Comparison of ENCODE assay signal across 30 cellular contexts in the genomic region with DNA sequence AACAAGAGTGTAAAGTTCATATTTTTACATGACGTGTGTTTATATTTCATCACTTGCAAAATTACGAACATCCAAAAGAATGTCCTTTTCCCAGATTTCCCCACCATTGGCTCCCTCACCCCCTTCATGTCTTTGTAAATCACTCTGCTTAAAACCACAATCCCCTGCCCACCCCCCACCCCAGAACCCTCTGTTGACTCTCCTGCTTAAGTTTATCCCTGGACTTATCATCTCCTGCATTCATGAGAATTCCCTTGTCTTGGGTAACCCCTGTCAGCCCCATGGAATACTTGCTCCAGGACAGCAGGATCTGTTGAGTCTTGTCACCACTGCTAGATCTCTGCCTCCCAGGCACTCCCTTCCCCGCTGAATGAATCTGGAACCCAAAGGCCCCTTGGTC.
DNase-seq lines count a peak whose midpoint lies in the region; ATAC-seq, FAIRE-seq and TF ChIP-seq lines count a peak whose summit lies in the region.
"Had no signal": no experiment of that assay in that cellular context is flagged by ENCODE, and none has a peak within 500 bp of the region (broad histone marks: within the 10 kb centered on the region; RNA-seq: fewer than 3 reads in every experiment).

No MANE protein-coding gene starts in this region.

- no peak overlapping the region for H2AFZ ChIP-seq in astrocyte (ENCODE audit: low read depth, low read length)

- H4K20me1 ChIP-seq in astrocyte (ENCODE audit: insufficient read depth, low read length): peaks cover 81% of the 10 kb centered on the region

- POLR2A ChIA-PET in AG04450 (lab: Yijun Ruan, JAX): interaction anchor here (0.7 kb wide), 1 partner anchor 399 kb away, joined by 3 read pairs; no protein-coding TSS in a partner anchor

- no peak for DNase-seq in AG04450 (ENCODE audit: low read depth, low spot score)
- DNase-seq in astrocyte (ENCODE audit: low read depth): no peak
- peak; percentile 29 for DNase-seq in fibroblast of peridontal ligament (ENCODE audit: extremely low read depth)
- DNase-seq in nephron progenitor cell: no peak
- no peak for DNase-seq in left lobe of liver (ENCODE audit: low spot score)
- no peak for DNase-seq in iPS-NIHi7 (ENCODE audit: extremely low spot score)
- no peak for DNase-seq in NCI-H526 treated with DMSO at 0.1 percent for 48 hours (lab: John Stamatoyannopoulos, UW)
- DNase-seq: activated CD4-positive, alpha-beta T cell treated with anti-CD3 and anti-CD28 coated beads, Interleukin-2, amount 50 U/mL, for 1 hour; activated CD4-positive, CD25-positive, alpha-beta regulatory T cell; activated effector memory CD4-positive, alpha-beta T cell treated with anti-CD3 and anti-CD28 coated beads, Interleukin-2, amount 50 U/mL, for 16 hours; activated naive CD8-positive, alpha-beta T cell treated with anti-CD3 and anti-CD28 coated beads, Interleukin-2, amount 10 ng/mL, durations not matched to agents 7 days and 5 days; activated T-cell treated with anti-CD3 and anti-CD28 coated beads, Interleukin-2, amount 50 U/mL, for 1 hour; central memory CD4-positive, alpha-beta T cell; DMS153; head of caudate nucleus; NCI-H1417 treated with DMSO at 0.1 percent for 48 hours; NCI-H2081; SHP77; stimulated activated naive B cell treated with anti-CD40 and anti-IgM and Interleukin-4, amounts not matched to agents 10 μg/mL and 1 μg/mL and 100 μg/mL, for 72 hours; T-helper 17 cell had no signal

- no peak overlapping the region for H3K4me2 ChIP-seq in astrocyte (ENCODE audit: low read length)

- H3K79me2 ChIP-seq in astrocyte (ENCODE audit: insufficient read depth, low read length): no peaks in the 10 kb centered on the region

- peaks cover 67% of the 10 kb centered on the region for H3K36me3 ChIP-seq in astrocyte (ENCODE audit: insufficient read depth, low read length)
- H3K36me3 ChIP-seq: HAP-1 had no signal

- H3K27ac ChIP-seq in AG04450 (ENCODE audit: low read depth, low read length): peak overlapping the region; percentile 31
- H3K27ac ChIP-seq in astrocyte (ENCODE audit: low read depth, low read length): no peak overlapping the region
- H3K27ac ChIP-seq: HL-60 had no signal

- no peak overlapping the region for H3K4me3 ChIP-seq in AG04450 (ENCODE audit: low read depth, low read length)
- H3K4me3 ChIP-seq in astrocyte (ENCODE audit: insufficient read depth, low read depth, low read length): no peak overlapping the region
- H3K4me3 ChIP-seq: ascending aorta, HAP-1, lung had no signal

- H3K27me3 ChIP-seq in AG04450 (ENCODE audit: control insufficient read depth, insufficient read depth, low read length) (no peaks in the 10 kb centered on the region), astrocyte (ENCODE audit: insufficient read depth, low read length) (no peaks in the 10 kb centered on the region)
- H3K27me3 ChIP-seq: ascending aorta had no signal

- no peaks in the 10 kb centered on the region for H3K9me3 ChIP-seq in AG04450 (ENCODE audit: control insufficient read depth, insufficient read depth, low read length)
- no peaks in the 10 kb centered on the region for H3K9me3 ChIP-seq in astrocyte (ENCODE audit: insufficient read depth, low read depth, low read length)
- H3K9me3 ChIP-seq: ascending aorta, HAP-1 had no signal

- H3K27ac Mint-ChIP-seq in astrocyte (ENCODE audit: unreplicated experiment): peak overlapping the region; percentile 62
- peak overlapping the region; percentile 22 for H3K27ac Mint-ChIP-seq in nephron progenitor cell
- H3K27ac Mint-ChIP-seq: activated naive CD8-positive, alpha-beta T cell treated with anti-CD3 and anti-CD28 coated beads, Interleukin-2, amount 10 ng/mL, durations not matched to agents 7 days and 5 days; nephron; stimulated activated naive B cell treated with anti-CD40 and anti-IgM and Interleukin-4, amounts not matched to agents 10 μg/mL and 1 μg/mL and 100 μg/mL, for 72 hours; T-helper 17 cell had no signal

- H3K27me3 Mint-ChIP-seq in astrocyte (ENCODE audit: low read depth, unreplicated experiment) (no peaks in the 10 kb centered on the region), nephron progenitor cell (ENCODE audit: low read depth, poor library complexity) (no peaks in the 10 kb centered on the region)

- no peak for FAIRE-seq in astrocyte (lab: Jason Lieb, UNC)
- FAIRE-seq: endometrium, GM12891, TTC549 had no signal

- H3K4me1 ChIP-seq in astrocyte (ENCODE audit: insufficient read depth, low read length): no peaks in the 10 kb centered on the region
- H3K4me1 ChIP-seq: ascending aorta, HAP-1 had no signal

- no peak overlapping the region for H3K9ac ChIP-seq in astrocyte (ENCODE audit: low read length)

- no peak for ATAC-seq in left lobe of liver
- ATAC-seq in GM21381 (IDR thresholded peaks at IDR 0.05; ENCODE audit: unreplicated experiment): no peak
- ATAC-seq: Panc1; stimulated activated naive B cell treated with anti-CD40 and anti-IgM and Interleukin-4, amounts not matched to agents 10 μg/mL and 1 μg/mL and 100 μg/mL, for 72 hours; T-helper 17 cell had no signal

- CTCF ChIA-PET in AG04450 (lab: Charles Lee): no interaction called here

- H3K4me3 Mint-ChIP-seq in astrocyte (ENCODE audit: unreplicated experiment) (peak overlapping the region; percentile 57), nephron progenitor cell (no peak overlapping the region)
- H3K4me3 Mint-ChIP-seq: activated naive CD8-positive, alpha-beta T cell treated with anti-CD3 and anti-CD28 coated beads, Interleukin-2, amount 10 ng/mL, durations not matched to agents 7 days and 5 days; nephron; stimulated activated naive B cell treated with anti-CD40 and anti-IgM and Interleukin-4, amounts not matched to agents 10 μg/mL and 1 μg/mL and 100 μg/mL, for 72 hours; T-helper 17 cell had no signal

- TF ChIP-seq CTCF in AG04450 (IDR thresholded peaks at IDR 0.05; ENCODE audit: low read depth, low read length) (no peak), astrocyte (IDR thresholded peaks at IDR 0.05; ENCODE audit: insufficient read depth, low read depth, low read length) (no peak), nephron progenitor cell (IDR thresholded peaks at IDR 0.05) (no peak)

- peaks cover 20% of the 10 kb centered on the region for H3K4me1 Mint-ChIP-seq in astrocyte (ENCODE audit: low read depth, unreplicated experiment)
- H3K4me1 Mint-ChIP-seq in nephron progenitor cell: peaks cover 13% of the 10 kb centered on the region
- H3K4me1 Mint-ChIP-seq: activated naive CD8-positive, alpha-beta T cell treated with anti-CD3 and anti-CD28 coated beads, Interleukin-2, amount 10 ng/mL, durations not matched to agents 7 days and 5 days; nephron; stimulated activated naive B cell treated with anti-CD40 and anti-IgM and Interleukin-4, amounts not matched to agents 10 μg/mL and 1 μg/mL and 100 μg/mL, for 72 hours had no signal

- H3K36me3 Mint-ChIP-seq in astrocyte (ENCODE audit: low read depth, unreplicated experiment) (peaks cover 57% of the 10 kb centered on the region), nephron progenitor cell (ENCODE audit: low read depth) (peaks cover 58% of the 10 kb centered on the region)
- H3K36me3 Mint-ChIP-seq: activated naive CD8-positive, alpha-beta T cell treated with anti-CD3 and anti-CD28 coated beads, Interleukin-2, amount 10 ng/mL, durations not matched to agents 7 days and 5 days; stimulated activated naive B cell treated with anti-CD40 and anti-IgM and Interleukin-4, amounts not matched to agents 10 μg/mL and 1 μg/mL and 100 μg/mL, for 72 hours had no signal

- H3K9me3 Mint-ChIP-seq in astrocyte (ENCODE audit: unreplicated experiment) (no peaks in the 10 kb centered on the region), nephron progenitor cell (no peaks in the 10 kb centered on the region)
- H3K9me3 Mint-ChIP-seq: activated naive CD8-positive, alpha-beta T cell treated with anti-CD3 and anti-CD28 coated beads, Interleukin-2, amount 10 ng/mL, durations not matched to agents 7 days and 5 days; nephron; stimulated activated naive B cell treated with anti-CD40 and anti-IgM and Interleukin-4, amounts not matched to agents 10 μg/mL and 1 μg/mL and 100 μg/mL, for 72 hours had no signal
